1 cellular context compared by ENCODE assay signal in the genomic region with DNA sequence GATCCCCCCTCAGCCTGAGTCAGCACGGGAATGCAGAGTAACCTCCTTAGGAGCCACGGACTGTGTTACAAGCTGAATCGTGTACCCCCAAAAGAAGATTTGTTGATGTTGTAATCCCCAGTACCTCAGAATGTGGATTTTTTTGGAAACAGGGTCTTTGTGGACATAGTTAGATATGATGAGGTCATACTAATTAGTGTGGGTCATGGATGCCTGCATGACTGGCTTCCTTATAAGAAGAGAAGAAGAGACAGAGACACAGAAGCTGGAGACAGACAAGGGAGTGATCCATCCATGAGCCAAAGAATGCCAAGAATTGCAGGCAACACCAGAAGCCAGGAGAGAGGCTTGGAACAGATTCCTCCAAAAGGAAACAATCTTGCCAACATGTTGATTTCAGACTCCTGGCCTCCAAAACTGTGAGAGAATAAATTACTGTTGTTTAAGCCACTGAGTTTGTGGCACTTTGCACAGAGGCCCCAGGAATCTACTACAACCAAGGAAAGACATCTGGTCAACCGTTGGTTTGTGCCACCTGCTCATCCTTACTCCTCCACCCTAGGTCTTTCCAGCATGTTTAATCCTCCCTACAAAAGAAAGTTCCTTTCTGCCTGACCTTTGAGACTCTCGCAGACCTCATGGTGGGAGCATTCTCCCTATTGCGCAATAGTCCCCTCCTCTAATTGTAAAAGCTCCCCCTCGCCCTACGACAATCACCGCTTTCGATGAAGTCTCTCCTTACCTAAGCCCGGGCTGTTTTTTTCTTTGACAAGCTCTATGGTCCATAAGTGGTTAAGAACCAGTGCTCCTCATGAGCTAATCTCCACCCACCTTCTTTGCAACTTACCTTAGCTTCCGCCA.
TF ChIP-seq lines count a peak whose summit lies in the region.

No MANE protein-coding gene starts in this region.

TF ChIP-seq in HepG2, 621 proteins besides CTCF, POLR2A, EP300 and RAD21 (continued from another document):
- TF ChIP-seq, protein P1, sequence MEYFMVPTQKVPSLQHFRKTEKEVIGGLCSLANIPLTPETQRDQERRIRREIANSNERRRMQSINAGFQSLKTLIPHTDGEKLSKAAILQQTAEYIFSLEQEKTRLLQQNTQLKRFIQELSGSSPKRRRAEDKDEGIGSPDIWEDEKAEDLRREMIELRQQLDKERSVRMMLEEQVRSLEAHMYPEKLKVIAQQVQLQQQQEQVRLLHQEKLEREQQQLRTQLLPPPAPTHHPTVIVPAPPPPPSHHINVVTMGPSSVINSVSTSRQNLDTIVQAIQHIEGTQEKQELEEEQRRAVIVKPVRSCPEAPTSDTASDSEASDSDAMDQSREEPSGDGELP (IDR thresholded peaks at IDR 0.05; ENCODE audit: borderline replicate concordance, low read depth), result no peak
